8 cellular contexts compared by ENCODE assay signal in genomic region chr19:4624733-4625362, GRCh38. TPM values are rescaled to one million over a fixed set of nuclear protein-coding genes. Genes with fewer than 3 reads are reported as not detected.
DNase-seq lines count a peak whose midpoint lies in the region; ATAC-seq and TF ChIP-seq lines count a peak whose summit lies in the region.

No MANE protein-coding gene starts in this region.

- POLR2A ChIA-PET in activated CD8-positive, alpha-beta T cell treated with anti-CD3 and anti-CD28 coated beads for 36 hours (lab: Charles Lee): interaction anchor here (0.6 kb wide), 1 partner anchor 96 kb away, joined by 5 read pairs; no protein-coding TSS in a partner anchor

- DNase-seq in A172 (ENCODE audit: low spot score) (peak; percentile 65), GDM1 (lab: John Stamatoyannopoulos, UW) (peak; percentile 37), NCI-H2196 (lab: John Stamatoyannopoulos, UW; ENCODE audit: unreplicated experiment) (peak; percentile 13), chondrocyte (ENCODE audit: low spot score) (no peak), putamen (ENCODE audit: low spot score) (no peak), omental fat pad (ENCODE audit: low spot score) (no peak)
- DNase-seq in activated CD8-positive, alpha-beta T cell treated with anti-CD3 and anti-CD28 coated beads for 36 hours: no peak

- no peak overlapping the region for H3K4me3 Mint-ChIP-seq in chondrocyte (ENCODE audit: unreplicated experiment)
- H3K4me3 Mint-ChIP-seq in activated CD8-positive, alpha-beta T cell treated with anti-CD3 and anti-CD28 coated beads for 36 hours: no peak overlapping the region

- H3K27ac Mint-ChIP-seq in chondrocyte (ENCODE audit: unreplicated experiment): no peak overlapping the region
- no peak overlapping the region for H3K27ac Mint-ChIP-seq in activated CD8-positive, alpha-beta T cell treated with anti-CD3 and anti-CD28 coated beads for 36 hours

- peaks cover 4% of the 10 kb centered on the region for H3K27me3 Mint-ChIP-seq in chondrocyte (ENCODE audit: low read depth)
- H3K27me3 Mint-ChIP-seq in activated CD8-positive, alpha-beta T cell treated with anti-CD3 and anti-CD28 coated beads for 36 hours: peaks cover 8% of the 10 kb centered on the region

- H3K36me3 Mint-ChIP-seq in chondrocyte (ENCODE audit: low read depth): no peaks in the 10 kb centered on the region
- H3K36me3 Mint-ChIP-seq in activated CD8-positive, alpha-beta T cell treated with anti-CD3 and anti-CD28 coated beads for 36 hours (ENCODE audit: low read depth): no peaks in the 10 kb centered on the region

- H3K9me3 Mint-ChIP-seq in chondrocyte (ENCODE audit: low read depth): no peaks in the 10 kb centered on the region
- H3K9me3 Mint-ChIP-seq in activated CD8-positive, alpha-beta T cell treated with anti-CD3 and anti-CD28 coated beads for 36 hours: no peaks in the 10 kb centered on the region

- ATAC-seq in omental fat pad (ENCODE audit: low FRiP score) (no peak), HG03469 (IDR thresholded peaks at IDR 0.05; ENCODE audit: unreplicated experiment) (no peak)
- ATAC-seq in activated CD8-positive, alpha-beta T cell treated with anti-CD3 and anti-CD28 coated beads for 36 hours: no peak

- CTCF ChIA-PET in activated CD8-positive, alpha-beta T cell treated with anti-CD3 and anti-CD28 coated beads for 36 hours (lab: Charles Lee): interaction anchor here (4.5 kb wide), 1 partner anchor 12 kb away, joined by 21 read pairs; no protein-coding TSS in a partner anchor

- intact Hi-C loops in activated CD8-positive, alpha-beta T cell treated with anti-CD3 and anti-CD28 coated beads for 36 hours (cut with micrococcal nuclease): no loop called here

- TF ChIP-seq CTCF in chondrocyte (IDR thresholded peaks at IDR 0.05): peak; percentile 54
- no peak for TF ChIP-seq CTCF in omental fat pad (IDR thresholded peaks at IDR 0.05)
- TF ChIP-seq CTCF in activated CD8-positive, alpha-beta T cell treated with anti-CD3 and anti-CD28 coated beads for 36 hours (IDR thresholded peaks at IDR 0.05): no peak

- no peaks in the 10 kb centered on the region for H3K4me1 Mint-ChIP-seq in chondrocyte (ENCODE audit: low read depth)
- H3K4me1 Mint-ChIP-seq in activated CD8-positive, alpha-beta T cell treated with anti-CD3 and anti-CD28 coated beads for 36 hours (ENCODE audit: low read depth): no peaks in the 10 kb centered on the region

RNA-seq across cellular contexts. Expression of gene TNFAIP8L1, which starts 14.5 kb away (rescaled TPM):
- total RNA-seq in A172 (2014; rRNA removed; shearing (Covaris generic)): 7.5 and 9.5 TPM in 2 replicates
- total RNA-seq in chondrocyte: 2.0 to 4.2 TPM (median 3.9 TPM) in 3 replicates
- total RNA-seq in omental fat pad: 1 to 10 TPM; 1.8 to 6.3 (median 3.1) TPM
- total RNA-seq in activated CD8-positive, alpha-beta T cell treated with anti-CD3 and anti-CD28 coated beads for 36 hours: 10 to 100 TPM; 13.5 to 13.7 TPM

RNA-seq across cellular contexts. Expression of gene MYDGF, which starts 45.3 kb away (rescaled TPM):
- 200 and 211 TPM in 2 replicates for total RNA-seq in A172 (2014; rRNA removed; shearing (Covaris generic))
- total RNA-seq in chondrocyte (124 to 130 TPM (median 124 TPM) in 3 replicates), omental fat pad (10 to 100 TPM; 25.7 to 59.2 (median 51.6) TPM)
- 10 to 100 TPM; 58.3 to 62.1 TPM for total RNA-seq in activated CD8-positive, alpha-beta T cell treated with anti-CD3 and anti-CD28 coated beads for 36 hours

Comparison
In these comparisons a context has a peak if more than half of its experiments do, and no peak if none do; other contexts are left out.
1. DNase-seq: peak in A172 (single experiment), GDM1 (single experiment) and NCI-H2196 (single experiment); none in chondrocyte (single experiment), putamen (single experiment), omental fat pad (single experiment) and activated CD8-positive, alpha-beta T cell treated with anti-CD3 and anti-CD28 coated beads for 36 hours (single experiment).